8 cellular contexts compared by ENCODE assay signal in genomic region chr19:12945479-12946091, GRCh38. TPM values are rescaled to one million over a fixed set of nuclear protein-coding genes. Genes with fewer than 3 reads are reported as not detected.
A peak's percentile ranks its signal among the peaks of the same experiment; 100 is the strongest.
DNase-seq lines count a peak whose midpoint lies in the region; ATAC-seq, FAIRE-seq and TF ChIP-seq lines count a peak whose summit lies in the region.

Gene RAD23A, plus strand, starts transcription at chr19:12945862. Its CDS starts 87 bp downstream, at chr19:12945949.

- H3K36me3 Mint-ChIP-seq in activated CD4-positive, alpha-beta T cell treated with anti-CD3 and anti-CD28 coated beads for 36 hours (ENCODE audit: low read depth), result peaks cover 84% of the 10 kb centered on the region

- no peaks in the 10 kb centered on the region for H3K27me3 Mint-ChIP-seq in activated CD4-positive, alpha-beta T cell treated with anti-CD3 and anti-CD28 coated beads for 36 hours

- DNase-seq in BE2C (peak; percentile 99), GM19239 (ENCODE audit: insufficient read length, low spot score) (peak; percentile 84), NCI-H524 (lab: John Stamatoyannopoulos, UW) (peak; percentile 97 to 99), choroid plexus epithelial cell (ENCODE audit: low read depth) (peak; percentile 99), kidney glomerular epithelial cell (lab: John Stamatoyannopoulos, UW) (peak; percentile 92)
- peak; percentile 100 for DNase-seq in activated CD4-positive, alpha-beta T cell treated with anti-CD3 and anti-CD28 coated beads for 36 hours
- peak; percentile 97 to 99 for DNase-seq in stimulated activated CD4-positive, alpha-beta T cell treated with anti-CD3 and anti-CD28 coated beads, Interleukin-15, amount 100 ng/mL, for 48 hours (ENCODE audit: low read depth in 2 of 2)

- peaks cover 55% of the 10 kb centered on the region for H3K4me1 Mint-ChIP-seq in activated CD4-positive, alpha-beta T cell treated with anti-CD3 and anti-CD28 coated beads for 36 hours

- peak; percentile 99 for FAIRE-seq in GM19239 (lab: Jason Lieb, UNC)

- H3K27me3 ChIP-seq in BE2C, result no peaks in the 10 kb centered on the region

- no peaks in the 10 kb centered on the region for H3K9me3 Mint-ChIP-seq in activated CD4-positive, alpha-beta T cell treated with anti-CD3 and anti-CD28 coated beads for 36 hours (ENCODE audit: low read depth)

- H3K27ac Mint-ChIP-seq in activated CD4-positive, alpha-beta T cell treated with anti-CD3 and anti-CD28 coated beads for 36 hours, result peak within 1 kb of the TSS; percentile 97

- POLR2A ChIA-PET in activated CD4-positive, alpha-beta T cell treated with anti-CD3 and anti-CD28 coated beads for 36 hours (lab: Charles Lee), result interaction anchor here (0.7 kb wide), 1 partner anchor 212 kb away, joined by 3 read pairs; no protein-coding TSS in a partner anchor

- peak within 1 kb of the TSS; percentile 88 for H3K4me3 Mint-ChIP-seq in activated CD4-positive, alpha-beta T cell treated with anti-CD3 and anti-CD28 coated beads for 36 hours

- H3K4me1 ChIP-seq in BE2C, result no peaks in the 10 kb centered on the region; the same call in 1 of the 2 replicates

- H3K36me3 ChIP-seq in BE2C, result peaks cover 81% of the 10 kb centered on the region

- peak; percentile 48 for ATAC-seq in HG03457 (IDR thresholded peaks at IDR 0.05; ENCODE audit: unreplicated experiment)
- ATAC-seq in activated CD4-positive, alpha-beta T cell treated with anti-CD3 and anti-CD28 coated beads for 36 hours, result peak; percentile 81

- intact Hi-C loops in activated CD4-positive, alpha-beta T cell treated with anti-CD3 and anti-CD28 coated beads for 36 hours (cut with DNase I, micrococcal nuclease), result loop anchor here (1.0 to 10.0 kb wide), 9 partner anchors 12 to 1569 kb away; partner anchors contain the start of genes DNAJB1 (in 1 of the 2), FARSA (in 1 of the 2), JUNB (in 1 of the 2) and SYCE2 (in 1 of the 2)

- H3K9me3 ChIP-seq in BE2C, result no peaks in the 10 kb centered on the region

- CTCF ChIA-PET in activated CD4-positive, alpha-beta T cell treated with anti-CD3 and anti-CD28 coated beads for 36 hours (lab: Charles Lee), result interaction anchor here (0.6 kb wide), 2 partner anchors 19 to 1463 kb away, joined by 4 read pairs; no protein-coding TSS in a partner anchor

- TF ChIP-seq CTCF in BE2C (IDR thresholded peaks at IDR 0.05; ENCODE audit: low read depth, low read length) (no peak), choroid plexus epithelial cell (conservative IDR thresholded peaks at IDR 0.05; ENCODE audit: low read depth, low read length) (no peak)

- H3K4me3 ChIP-seq in BE2C (ENCODE audit: low read depth, low read length) (peak within 1 kb of the TSS; percentile 82), choroid plexus epithelial cell (ENCODE audit: low read depth, low read length) (peak within 1 kb of the TSS; percentile 85)

RNA-seq across cellular contexts. Expression of gene RAD23A, which starts in this region (rescaled TPM):
- 407 TPM for polyA plus RNA-seq in BE2C (2012; ENCODE audit: insufficient read depth, insufficient read length, low read depth)
- 100 to 1,000 TPM; 189 to 265 TPM for total RNA-seq in activated CD4-positive, alpha-beta T cell treated with anti-CD3 and anti-CD28 coated beads for 36 hours

Comparison
In these comparisons a context has a peak if more than half of its experiments do, and no peak if none do; other contexts are left out.
1. Peak in every context shown above with its lines: DNase-seq, ATAC-seq and H3K4me3 ChIP-seq.